11 cellular contexts compared by ENCODE assay signal in genomic region chr3:161890147-161890625, GRCh38.
DNase-seq lines count a peak whose midpoint lies in the region; ATAC-seq, FAIRE-seq and TF ChIP-seq lines count a peak whose summit lies in the region.
"Had no signal": no experiment of that assay in that cellular context is flagged by ENCODE, and none has a peak within 500 bp of the region (broad histone marks: within the 10 kb centered on the region; RNA-seq: fewer than 3 reads in every experiment).

No MANE protein-coding gene starts in this region.

- H3K27me3 ChIP-seq in SK-N-SH (ENCODE audit: insufficient read depth): no peaks in the 10 kb centered on the region
- H3K27me3 ChIP-seq in foreskin keratinocyte: no peaks in the 10 kb centered on the region
- no peaks in the 10 kb centered on the region for H3K27me3 ChIP-seq in transverse colon
- H3K27me3 ChIP-seq: BLaER1 had no signal

- DNase-seq in SIG-M5 treated with dmso at 0.1 percent for 504 hours (lab: John Stamatoyannopoulos, UW; ENCODE audit: unreplicated experiment) (peak; percentile 58), SIG-M5 (lab: John Stamatoyannopoulos, UW) (no peak), SK-N-SH (no peak), foreskin keratinocyte (peak; percentile 2 to 3), transverse colon (peak; percentile 16), Ammon's horn (ENCODE audit: low spot score) (no peak), GM12892 (ENCODE audit: insufficient read length) (no peak)
- DNase-seq: kidney; stimulated activated CD4-positive, alpha-beta T cell treated with anti-CD3 and anti-CD28 coated beads, Interleukin-12 subunit alpha, Interleukin-12 subunit beta, amount 100 ng/mL, for 4 hours had no signal

- H3K9me3 ChIP-seq in SK-N-SH: no peaks in the 10 kb centered on the region
- H3K9me3 ChIP-seq in transverse colon: no peaks in the 10 kb centered on the region

- H3K4me3 ChIP-seq in SK-N-SH (ENCODE audit: low read depth in 2 of 2, low read length in 1 of 2): no peak overlapping the region
- H3K4me3 ChIP-seq in transverse colon: no peak overlapping the region
- H3K4me3 ChIP-seq: BLaER1 had no signal

- TF ChIP-seq POLR2A in transverse colon (IDR thresholded peaks at IDR 0.05) (no peak), GM12892 (IDR thresholded peaks at IDR 0.05; ENCODE audit: low read depth, low read length) (no peak)

- TF ChIP-seq RAD21 in SK-N-SH (IDR thresholded peaks at IDR 0.05; ENCODE audit: low read length): no peak

- intact Hi-C loops in transverse colon (cut with DNase I; ENCODE audit: low total_unique reads): no loop called here

- no peaks in the 10 kb centered on the region for H3K79me2 ChIP-seq in SK-N-SH (ENCODE audit: insufficient read depth)

- POLR2A ChIA-PET in SK-N-SH (lab: Yijun Ruan, JAX): no interaction called here

- H3K4me2 ChIP-seq in SK-N-SH: no peak overlapping the region
- H3K4me2 ChIP-seq: BLaER1 had no signal

- no peak for TF ChIP-seq EP300 in SK-N-SH (IDR thresholded peaks at IDR 0.05; ENCODE audit: borderline replicate concordance in 1 of 2, low read depth in 1 of 2, low read length in 1 of 2)
- no peak for TF ChIP-seq EP300 in transverse colon (IDR thresholded peaks at IDR 0.05; ENCODE audit: low read depth)

- TF ChIP-seq CTCF in SK-N-SH (IDR thresholded peaks at IDR 0.05) (no peak), foreskin keratinocyte (conservative IDR thresholded peaks at IDR 0.05) (no peak), transverse colon (IDR thresholded peaks at IDR 0.05) (no peak)

- H3K27ac ChIP-seq in SK-N-SH (ENCODE audit: low read depth in 2 of 2, low read length in 1 of 2): no peak overlapping the region
- no peak overlapping the region for H3K27ac ChIP-seq in foreskin keratinocyte
- H3K27ac ChIP-seq in transverse colon: no peak overlapping the region
- H3K27ac ChIP-seq: BLaER1 had no signal

- peaks cover 0 to 8% of the 10 kb centered on the region in 2 experiments; a peak in 2 of 4 replicates for H3K4me1 ChIP-seq in SK-N-SH (ENCODE audit: control insufficient read depth in 1 of 2, insufficient read depth in 2 of 2, low read depth in 1 of 2, low read length in 1 of 2)
- no peaks in the 10 kb centered on the region for H3K4me1 ChIP-seq in foreskin keratinocyte
- no peaks in the 10 kb centered on the region for H3K4me1 ChIP-seq in transverse colon
- H3K4me1 ChIP-seq: BLaER1 had no signal

- H3F3A ChIP-seq in SK-N-SH (replicated peaks; ENCODE audit: insufficient read depth): peaks cover 3% of the 10 kb centered on the region

- H3K9ac ChIP-seq in SK-N-SH: no peak overlapping the region
- H3K9ac ChIP-seq: BLaER1 had no signal

- in situ Hi-C loops in transverse colon (cut with MboI; ENCODE audit: low pct_ligation_motif_present in 1 of 4, low pct_unique_long_range_greater_than_20kb in 1 of 4, low sequenced_read_pairs in 3 of 4): no loop called here

- no peak overlapping the region for H2AFZ ChIP-seq in SK-N-SH (ENCODE audit: low read depth)

- no peak for FAIRE-seq in GM12892 (lab: Jason Lieb, UNC)
- FAIRE-seq: kidney had no signal

- H4K20me1 ChIP-seq in SK-N-SH (ENCODE audit: insufficient read depth): no peaks in the 10 kb centered on the region
- H4K20me1 ChIP-seq: BLaER1 had no signal

- H3K36me3 ChIP-seq in SK-N-SH (replicated peaks in 1 of 2; ENCODE audit: control insufficient read depth in 1 of 2, insufficient read depth in 2 of 2, low read length in 1 of 2): no peaks in the 10 kb centered on the region
- no peaks in the 10 kb centered on the region for H3K36me3 ChIP-seq in transverse colon
- H3K36me3 ChIP-seq: BLaER1 had no signal

- H3K9me2 ChIP-seq in SK-N-SH: no peaks in the 10 kb centered on the region

- ATAC-seq in foreskin keratinocyte (no peak), GM21390 (IDR thresholded peaks at IDR 0.05; ENCODE audit: unreplicated experiment) (no peak)

- 47% methylated on average over 2 of the region's 2 CpGs for WGBS in SK-N-SH (ENCODE audit: low lambda C conversion rate)
- 46% methylated on average over 2 of the region's 2 CpGs; no CpG with 5 or more reads in 1 of the 2 donors for WGBS in transverse colon (ENCODE audit: low coverage in 1 of 2), 2 donors

- CTCF ChIA-PET in SK-N-SH (lab: Yijun Ruan, JAX): interaction anchor here (1.7 kb wide), 1 partner anchor 24 kb away, joined by 4 read pairs; no protein-coding TSS in a partner anchor

TF ChIP-seq in SK-N-SH, 30 proteins besides CTCF, POLR2A, EP300 and RAD21:
- TF ChIP-seq GATA2 (CRISPR knock-in tag; IDR thresholded peaks at IDR 0.05): peak; percentile 42
- no peak for TF ChIP-seq TAF1 (IDR thresholded peaks at IDR 0.05; ENCODE audit: borderline replicate concordance, low read depth, low read length)

Comparison
In these comparisons a context has a peak if more than half of its experiments do, and no peak if none do; other contexts are left out.
1. DNase-seq: peak in SIG-M5 treated with dmso at 0.1 percent for 504 hours (single experiment), foreskin keratinocyte (2 of 2) and transverse colon (single experiment); none in SIG-M5 (single experiment), SK-N-SH (single experiment), Ammon's horn (single experiment) and GM12892 (single experiment).